Comparison of ENCODE assay signal across 9 cellular contexts in the genomic region with DNA sequence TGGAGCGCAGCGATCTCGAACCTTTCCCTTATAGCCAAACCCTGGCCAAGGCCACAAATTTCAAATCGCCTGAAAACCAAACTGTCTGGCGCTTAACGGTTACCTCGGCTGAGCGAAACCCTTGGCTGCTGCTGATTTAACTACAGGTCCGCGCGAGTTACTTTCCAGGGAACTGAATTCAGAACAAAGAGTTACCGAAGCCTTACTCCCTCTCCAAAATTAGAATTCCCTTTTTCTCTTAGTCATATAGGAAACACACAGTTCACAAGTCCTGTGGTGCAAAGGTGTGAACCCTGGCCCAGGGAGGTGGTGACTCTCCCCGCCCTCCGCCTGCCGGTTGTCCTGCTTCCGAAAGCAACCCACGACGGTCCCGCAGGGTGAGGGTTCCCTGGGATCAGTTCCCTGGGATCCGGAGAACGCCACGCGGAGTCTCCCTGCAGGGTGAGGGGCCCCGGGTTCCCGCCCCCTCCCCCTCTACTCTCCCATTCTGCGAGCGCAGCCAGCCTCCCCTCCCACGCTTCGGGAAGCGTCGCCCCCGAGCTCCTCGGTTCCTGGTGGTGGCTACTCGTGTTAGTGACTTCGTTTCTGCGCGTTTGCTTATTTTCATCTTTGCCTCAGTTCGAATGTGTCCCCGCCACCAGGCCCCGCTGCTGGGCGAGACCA. TPM values are rescaled to one million over a fixed set of nuclear protein-coding genes. Genes with fewer than 3 reads are reported as not detected.
DNase-seq lines count a peak whose midpoint lies in the region; ATAC-seq, FAIRE-seq and TF ChIP-seq lines count a peak whose summit lies in the region.
"Had no signal": no experiment of that assay in that cellular context is flagged by ENCODE, and none has a peak within 500 bp of the region (broad histone marks: within the 10 kb centered on the region; RNA-seq: fewer than 3 reads in every experiment).

No MANE protein-coding gene starts in this region.

- FAIRE-seq in GM19239 (lab: Jason Lieb, UNC): no peak

- DNase-seq in GM19239 (ENCODE audit: insufficient read length, low spot score) (peak; percentile 35), psoas muscle (no peak), RKO (ENCODE audit: low spot score) (no peak)
- peak; percentile 27 for DNase-seq in activated CD8-positive, alpha-beta T cell treated with anti-CD3 and anti-CD28 coated beads for 36 hours

- no peak for TF ChIP-seq EP300 in gastroesophageal sphincter (IDR thresholded peaks at IDR 0.05)

- H3K4me2 ChIP-seq in BLaER1: peak overlapping the region; percentile 90

- H3K4me1 ChIP-seq in BLaER1 (peaks cover 28% of the 10 kb centered on the region), gastroesophageal sphincter (peaks cover 0 to 38% (median 34%) of the 10 kb centered on the region in 3 donors), psoas muscle (peaks cover 20% of the 10 kb centered on the region)

- peaks cover 36% of the 10 kb centered on the region for H3K9me3 ChIP-seq in BLaER1
- no peaks in the 10 kb centered on the region for H3K9me3 ChIP-seq in gastroesophageal sphincter
- H3K9me3 ChIP-seq in psoas muscle: no peaks in the 10 kb centered on the region

- H3K27me3 ChIP-seq in BLaER1 (peaks cover 68% of the 10 kb centered on the region), gastroesophageal sphincter (peaks cover 73% of the 10 kb centered on the region), psoas muscle (ENCODE audit: insufficient read depth in 3 of 3, low read length in 2 of 3) (peaks cover 0 to 83% (median 32%) of the 10 kb centered on the region in 3 donors)

- TF ChIP-seq POLR2A in gastroesophageal sphincter (IDR thresholded peaks at IDR 0.05): no peak

- peaks cover 21% of the 10 kb centered on the region for H3K4me1 Mint-ChIP-seq in activated CD8-positive, alpha-beta T cell treated with anti-CD3 and anti-CD28 coated beads for 36 hours (ENCODE audit: low read depth)

- H3K4me3 ChIP-seq in BLaER1 (peak overlapping the region; percentile 64), gastroesophageal sphincter (peak overlapping the region; percentile 5 to 56), psoas muscle (peak overlapping the region; percentile 69)

- no peaks in the 10 kb centered on the region for H3K36me3 Mint-ChIP-seq in activated CD8-positive, alpha-beta T cell treated with anti-CD3 and anti-CD28 coated beads for 36 hours (ENCODE audit: low read depth)

- H4K20me1 ChIP-seq in BLaER1: peaks cover 34% of the 10 kb centered on the region

- POLR2A ChIA-PET in activated CD8-positive, alpha-beta T cell treated with anti-CD3 and anti-CD28 coated beads for 36 hours (lab: Charles Lee): no interaction called here

- H3K27ac Mint-ChIP-seq in activated CD8-positive, alpha-beta T cell treated with anti-CD3 and anti-CD28 coated beads for 36 hours: no peak overlapping the region

- intact Hi-C loops in activated CD8-positive, alpha-beta T cell treated with anti-CD3 and anti-CD28 coated beads for 36 hours (cut with micrococcal nuclease): no loop called here
- intact Hi-C loops in psoas muscle (cut with DNase I): no loop called here

- no peaks in the 10 kb centered on the region for H3K36me3 ChIP-seq in BLaER1
- H3K36me3 ChIP-seq in gastroesophageal sphincter: peaks cover 0 to 17% of the 10 kb centered on the region in 2 donors
- H3K36me3 ChIP-seq in psoas muscle (ENCODE audit: insufficient read depth in 1 of 2, low read depth in 1 of 2): no peaks in the 10 kb centered on the region

- H3K9me3 Mint-ChIP-seq in activated CD8-positive, alpha-beta T cell treated with anti-CD3 and anti-CD28 coated beads for 36 hours: no peaks in the 10 kb centered on the region

- TF ChIP-seq CTCF in activated CD8-positive, alpha-beta T cell treated with anti-CD3 and anti-CD28 coated beads for 36 hours (IDR thresholded peaks at IDR 0.05): no peak
- TF ChIP-seq CTCF in gastroesophageal sphincter (IDR thresholded peaks at IDR 0.05): no peak
- TF ChIP-seq CTCF in psoas muscle (IDR thresholded peaks at IDR 0.05): no peak

- peaks cover 47% of the 10 kb centered on the region for H3K27me3 Mint-ChIP-seq in activated CD8-positive, alpha-beta T cell treated with anti-CD3 and anti-CD28 coated beads for 36 hours

- CTCF ChIA-PET in activated CD8-positive, alpha-beta T cell treated with anti-CD3 and anti-CD28 coated beads for 36 hours (lab: Charles Lee): interaction anchor here (1.0 to 2.9 kb wide), 3 partner anchors 11 to 277 kb away, joined by 3 to 18 read pairs (median 4); no protein-coding TSS in a partner anchor

- H3K4me3 Mint-ChIP-seq in activated CD8-positive, alpha-beta T cell treated with anti-CD3 and anti-CD28 coated beads for 36 hours: peak overlapping the region; percentile 63

- H3K9ac ChIP-seq in BLaER1: no peak overlapping the region

- 1 to 3% methylated on average over 14 to 17 of the region's 41 CpGs for WGBS in gastroesophageal sphincter (ENCODE audit: low coverage in 1 of 2), 2 donors
- WGBS in psoas muscle, 3 donors: 1 to 2% (median 2%) methylated on average over 40 to 41 of the region's 41 CpGs

- H3K27ac ChIP-seq in BLaER1 (no peak overlapping the region), gastroesophageal sphincter (no peak overlapping the region), psoas muscle (no peak overlapping the region)

- no peak for ATAC-seq in activated CD8-positive, alpha-beta T cell treated with anti-CD3 and anti-CD28 coated beads for 36 hours
- ATAC-seq in gastroesophageal sphincter: no peak
- peak in 3 of 4 donors; percentile 27 to 62 (median 57) for ATAC-seq in psoas muscle
- ATAC-seq in GM21717 (IDR thresholded peaks at IDR 0.05; ENCODE audit: unreplicated experiment): no peak
- ATAC-seq in GM18909 (IDR thresholded peaks at IDR 0.05; ENCODE audit: poor library complexity, unreplicated experiment): no peak

RNA-seq across cellular contexts. Expression of a gene that starts 1.1 kb away (rescaled TPM):
- total RNA-seq in activated CD8-positive, alpha-beta T cell treated with anti-CD3 and anti-CD28 coated beads for 36 hours: not detected
- total RNA-seq in gastroesophageal sphincter: under 1 TPM in 1 of 4 donors, not detected in 3; 0.12 TPM
- total RNA-seq in psoas muscle: not detected
- not detected for polyA plus RNA-seq in psoas muscle
- total RNA-seq: myocyte had no signal

Comparison
In these comparisons a context has a peak if more than half of its experiments do, and no peak if none do; other contexts are left out.
1. DNase-seq: peak in GM19239 (single experiment) and activated CD8-positive, alpha-beta T cell treated with anti-CD3 and anti-CD28 coated beads for 36 hours (single experiment); none in psoas muscle (0 of 2) and RKO (single experiment).
2. ATAC-seq: peak in psoas muscle (3 of 4); none in activated CD8-positive, alpha-beta T cell treated with anti-CD3 and anti-CD28 coated beads for 36 hours (single experiment), gastroesophageal sphincter (single experiment), GM21717 (single experiment) and GM18909 (single experiment).
3. Peak in every context shown above with its lines, with median percentiles within 50 percentile points of each other: H3K4me3 ChIP-seq.